In the genomic region with DNA sequence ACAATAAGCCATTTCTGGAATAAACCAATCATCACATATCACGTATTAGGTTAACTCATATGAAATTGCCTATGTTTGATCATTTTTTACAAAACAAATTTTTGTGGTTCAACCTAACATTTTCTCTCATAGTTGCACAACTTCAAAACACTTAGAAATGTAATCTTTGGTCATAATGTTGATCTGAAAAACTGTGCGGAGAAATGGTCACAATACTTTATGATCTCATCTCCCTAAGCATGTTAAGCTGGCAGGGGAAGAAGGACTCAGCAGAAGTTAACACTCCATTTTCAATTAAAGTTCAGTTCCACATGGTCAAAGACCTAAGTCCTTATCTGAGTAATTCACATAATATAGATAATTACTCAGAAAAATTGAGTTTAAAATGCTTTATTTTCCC, we compare ENCODE assay signal across 18 cellular contexts.
"Had no signal": no experiment of that assay in that cellular context is flagged by ENCODE, and none has a peak within 500 bp of the region (broad histone marks: within the 10 kb centered on the region; RNA-seq: fewer than 3 reads in every experiment).

No MANE protein-coding gene starts in this region.

- ATAC-seq: activated CD8-positive, alpha-beta T cell treated with anti-CD3 and anti-CD28 coated beads, Interleukin-2, amount 10 ng/mL, durations not matched to agents 7 days and 5 days; activated naive CD4-positive, alpha-beta T cell treated with anti-CD3 and anti-CD28 coated beads, Interleukin-2, amount 50 U/mL, for 72 hours; heart left ventricle; psoas muscle; sciatic nerve had no signal

- H3K27me3 Mint-ChIP-seq: activated B cell treated with CpG ODN at 0.5 μM for 24 hours had no signal

- H3K4me1 Mint-ChIP-seq: activated B cell treated with CpG ODN at 0.5 μM for 24 hours, immature natural killer cell had no signal

- DNase-seq: activated B cell treated with CpG ODN at 0.5 μM for 24 hours; activated CD4-positive, alpha-beta T cell treated with anti-CD3 and anti-CD28 coated beads for 48 hours; activated CD8-positive, alpha-beta memory T cell treated with anti-CD3 and anti-CD28 coated beads, Interleukin-2, amount 50 U/mL, for 4 hours; activated CD8-positive, alpha-beta T cell treated with anti-CD3 and anti-CD28 coated beads, Interleukin-2, amount 10 ng/mL, durations not matched to agents 7 days and 5 days; activated gamma-delta T cell; activated T-cell treated with anti-CD3 and anti-CD28 coated beads, Interleukin-2, amount 50 U/mL, for 48 hours; amygdala; dermis blood vessel endothelial cell; endodermal cell; heart left ventricle; immature natural killer cell; psoas muscle; spleen; stomach had no signal

- H3K36me3 Mint-ChIP-seq: activated naive CD4-positive, alpha-beta T cell treated with anti-CD3 and anti-CD28 coated beads, Interleukin-2, amount 50 U/mL, for 72 hours; immature natural killer cell had no signal

- H3K4me3 Mint-ChIP-seq: activated B cell treated with CpG ODN at 0.5 μM for 24 hours; activated CD8-positive, alpha-beta T cell treated with anti-CD3 and anti-CD28 coated beads, Interleukin-2, amount 10 ng/mL, durations not matched to agents 7 days and 5 days; endodermal cell; immature natural killer cell; neural crest cell; T-helper 2 cell treated with Interferon-gamma antibody and Interleukin-4, amounts not matched to agents 5 μg/mL and 100 μg/mL, for 36 hours had no signal

- H3K27ac Mint-ChIP-seq: activated B cell treated with CpG ODN at 0.5 μM for 24 hours; activated CD8-positive, alpha-beta T cell treated with anti-CD3 and anti-CD28 coated beads, Interleukin-2, amount 10 ng/mL, durations not matched to agents 7 days and 5 days; activated naive CD4-positive, alpha-beta T cell treated with anti-CD3 and anti-CD28 coated beads, Interleukin-2, amount 50 U/mL, for 72 hours; endodermal cell; immature natural killer cell; T-helper 2 cell treated with Interferon-gamma antibody and Interleukin-4, amounts not matched to agents 5 μg/mL and 100 μg/mL, for 36 hours had no signal

- H3K4me3 ChIP-seq: heart left ventricle, psoas muscle, spleen, stomach had no signal
